ENCODE assay signal across 9 cellular contexts in the genomic region with DNA sequence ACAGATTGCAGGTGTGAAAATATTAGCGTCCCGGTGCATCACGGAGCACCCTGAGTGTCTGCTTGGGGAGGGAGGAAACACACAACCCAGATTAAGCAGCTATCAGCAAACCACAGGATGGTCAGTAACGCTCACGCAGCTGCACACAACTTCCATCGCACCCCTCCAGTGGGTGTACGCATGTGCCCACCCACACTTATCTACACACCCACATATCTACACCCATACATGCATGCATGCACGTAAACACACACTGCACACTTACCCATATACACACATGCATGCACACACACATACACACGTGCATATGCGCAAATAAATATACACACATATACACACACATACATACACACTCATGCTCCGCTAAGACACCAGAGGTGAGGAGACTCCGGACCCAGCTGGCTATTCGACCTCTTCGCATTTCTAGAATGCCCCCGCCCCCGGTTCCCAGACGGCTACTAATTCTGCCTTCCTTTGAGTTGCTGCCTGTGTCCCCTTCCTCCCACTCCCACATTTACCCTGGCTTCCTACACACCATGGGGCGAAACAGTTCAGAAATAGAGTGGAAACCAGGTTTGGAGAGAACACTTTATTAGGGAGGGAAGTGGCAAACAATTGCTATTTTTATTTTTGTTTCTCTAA. TPM values are rescaled to one million over a fixed set of nuclear protein-coding genes. Genes with fewer than 3 reads are reported as not detected.
DNase-seq lines count a peak whose midpoint lies in the region; ATAC-seq and TF ChIP-seq lines count a peak whose summit lies in the region.
"Had no signal": no experiment of that assay in that cellular context is flagged by ENCODE, and none has a peak within 500 bp of the region (broad histone marks: within the 10 kb centered on the region; RNA-seq: fewer than 3 reads in every experiment).

No MANE protein-coding gene starts in this region.

- TF ChIP-seq POLR2A in GM18526 (IDR thresholded peaks at IDR 0.05; ENCODE audit: extremely low read depth, insufficient read length): peak; percentile 8

- no peak overlapping the region for H3K27ac Mint-ChIP-seq in activated T-cell treated with anti-CD3 and anti-CD28 coated beads, Interleukin-2, amount 50 U/mL, for 72 hours

- H3K36me3 Mint-ChIP-seq in activated T-cell treated with anti-CD3 and anti-CD28 coated beads, Interleukin-2, amount 50 U/mL, for 72 hours (ENCODE audit: insufficient read depth in 2 of 2): peaks cover 17 to 35% of the 10 kb centered on the region in 2 donors

- intact Hi-C loops in sciatic nerve (cut with DNase I): no loop called here

- DNase-seq in activated T-cell treated with anti-CD3 and anti-CD28 coated beads, Interleukin-2, amount 50 U/mL, for 72 hours: no peak
- DNase-seq in sciatic nerve (ENCODE audit: low spot score) (peak; percentile 45), HuH-7 (ENCODE audit: low spot score) (no peak)
- no peak for DNase-seq in stimulated activated CD4-positive, alpha-beta T cell treated with anti-CD3 and anti-CD28 coated beads, Interleukin-12 subunit alpha, Interleukin-12 subunit beta, amount 100 ng/mL, for 4 hours
- DNase-seq: activated CD4-positive, alpha-beta T cell treated with anti-CD3 and anti-CD28 coated beads for 1 hour; head of caudate nucleus had no signal

- H3K4me3 Mint-ChIP-seq in activated T-cell treated with anti-CD3 and anti-CD28 coated beads, Interleukin-2, amount 50 U/mL, for 72 hours: peak overlapping the region; percentile 56 to 84

- H3K27me3 Mint-ChIP-seq in activated T-cell treated with anti-CD3 and anti-CD28 coated beads, Interleukin-2, amount 50 U/mL, for 72 hours (ENCODE audit: low read depth): no peaks in the 10 kb centered on the region

- peak; percentile 24 for ATAC-seq in HG02588 (IDR thresholded peaks at IDR 0.05; ENCODE audit: unreplicated experiment)
- no peak for ATAC-seq in activated T-cell treated with anti-CD3 and anti-CD28 coated beads, Interleukin-2, amount 50 U/mL, for 72 hours (replicated peaks in 1 of 2)
- no peak for ATAC-seq in sciatic nerve
- no peak for ATAC-seq in SK-N-SH treated with all-trans-retinoic acid at 6 μM for 48 hours

- H3K4me1 Mint-ChIP-seq in activated T-cell treated with anti-CD3 and anti-CD28 coated beads, Interleukin-2, amount 50 U/mL, for 72 hours (ENCODE audit: low read depth): peaks cover 99% of the 10 kb centered on the region

- peaks cover 5 to 6% of the 10 kb centered on the region in 2 donors for H3K9me3 Mint-ChIP-seq in activated T-cell treated with anti-CD3 and anti-CD28 coated beads, Interleukin-2, amount 50 U/mL, for 72 hours

TF ChIP-seq in SK-N-SH treated with all-trans-retinoic acid at 6 μM for 48 hours, 23 proteins besides CTCF, POLR2A, EP300 and RAD21:
- TF ChIP-seq ZNF8 (CRISPR knock-in tag; IDR thresholded peaks at IDR 0.05) (no peak), ISL1 (CRISPR knock-in tag; IDR thresholded peaks at IDR 0.05) (no peak), TOX (CRISPR knock-in tag; IDR thresholded peaks at IDR 0.05; ENCODE audit: borderline replicate concordance) (no peak), ESRRG (CRISPR knock-in tag; IDR thresholded peaks at IDR 0.05) (no peak), ZNF70 (CRISPR knock-in tag; IDR thresholded peaks at IDR 0.05) (no peak), BACH2 (CRISPR knock-in tag; IDR thresholded peaks at IDR 0.05; ENCODE audit: borderline replicate concordance) (no peak)
- TF ChIP-seq, protein P1, sequence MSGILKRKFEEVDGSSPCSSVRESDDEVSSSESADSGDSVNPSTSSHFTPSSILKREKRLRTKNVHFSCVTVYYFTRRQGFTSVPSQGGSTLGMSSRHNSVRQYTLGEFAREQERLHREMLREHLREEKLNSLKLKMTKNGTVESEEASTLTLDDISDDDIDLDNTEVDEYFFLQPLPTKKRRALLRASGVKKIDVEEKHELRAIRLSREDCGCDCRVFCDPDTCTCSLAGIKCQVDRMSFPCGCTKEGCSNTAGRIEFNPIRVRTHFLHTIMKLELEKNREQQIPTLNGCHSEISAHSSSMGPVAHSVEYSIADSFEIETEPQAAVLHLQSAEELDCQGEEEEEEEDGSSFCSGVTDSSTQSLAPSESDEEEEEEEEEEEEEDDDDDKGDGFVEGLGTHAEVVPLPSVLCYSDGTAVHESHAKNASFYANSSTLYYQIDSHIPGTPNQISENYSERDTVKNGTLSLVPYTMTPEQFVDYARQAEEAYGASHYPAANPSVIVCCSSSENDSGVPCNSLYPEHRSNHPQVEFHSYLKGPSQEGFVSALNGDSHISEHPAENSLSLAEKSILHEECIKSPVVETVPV (CRISPR knock-in tag; IDR thresholded peaks at IDR 0.05): no peak
- TF ChIP-seq, protein P2, sequence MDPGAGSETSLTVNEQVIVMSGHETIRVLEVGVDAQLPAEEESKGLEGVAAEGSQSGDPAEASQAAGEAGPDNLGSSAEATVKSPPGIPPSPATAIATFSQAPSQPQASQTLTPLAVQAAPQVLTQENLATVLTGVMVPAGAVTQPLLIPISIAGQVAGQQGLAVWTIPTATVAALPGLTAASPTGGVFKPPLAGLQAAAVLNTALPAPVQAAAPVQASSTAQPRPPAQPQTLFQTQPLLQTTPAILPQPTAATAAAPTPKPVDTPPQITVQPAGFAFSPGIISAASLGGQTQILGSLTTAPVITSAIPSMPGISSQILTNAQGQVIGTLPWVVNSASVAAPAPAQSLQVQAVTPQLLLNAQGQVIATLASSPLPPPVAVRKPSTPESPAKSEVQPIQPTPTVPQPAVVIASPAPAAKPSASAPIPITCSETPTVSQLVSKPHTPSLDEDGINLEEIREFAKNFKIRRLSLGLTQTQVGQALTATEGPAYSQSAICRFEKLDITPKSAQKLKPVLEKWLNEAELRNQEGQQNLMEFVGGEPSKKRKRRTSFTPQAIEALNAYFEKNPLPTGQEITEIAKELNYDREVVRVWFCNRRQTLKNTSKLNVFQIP (CRISPR knock-in tag; IDR thresholded peaks at IDR 0.05; ENCODE audit: borderline replicate concordance, low read depth): no peak

RNA-seq across cellular contexts. Expression of a gene that starts 26.2 kb away (rescaled TPM):
- 10 to 100 TPM; 50.7 to 58.0 TPM for total RNA-seq in activated T-cell treated with anti-CD3 and anti-CD28 coated beads, Interleukin-2, amount 50 U/mL, for 72 hours
- total RNA-seq in sciatic nerve: 81.2 TPM
